In the genomic region with DNA sequence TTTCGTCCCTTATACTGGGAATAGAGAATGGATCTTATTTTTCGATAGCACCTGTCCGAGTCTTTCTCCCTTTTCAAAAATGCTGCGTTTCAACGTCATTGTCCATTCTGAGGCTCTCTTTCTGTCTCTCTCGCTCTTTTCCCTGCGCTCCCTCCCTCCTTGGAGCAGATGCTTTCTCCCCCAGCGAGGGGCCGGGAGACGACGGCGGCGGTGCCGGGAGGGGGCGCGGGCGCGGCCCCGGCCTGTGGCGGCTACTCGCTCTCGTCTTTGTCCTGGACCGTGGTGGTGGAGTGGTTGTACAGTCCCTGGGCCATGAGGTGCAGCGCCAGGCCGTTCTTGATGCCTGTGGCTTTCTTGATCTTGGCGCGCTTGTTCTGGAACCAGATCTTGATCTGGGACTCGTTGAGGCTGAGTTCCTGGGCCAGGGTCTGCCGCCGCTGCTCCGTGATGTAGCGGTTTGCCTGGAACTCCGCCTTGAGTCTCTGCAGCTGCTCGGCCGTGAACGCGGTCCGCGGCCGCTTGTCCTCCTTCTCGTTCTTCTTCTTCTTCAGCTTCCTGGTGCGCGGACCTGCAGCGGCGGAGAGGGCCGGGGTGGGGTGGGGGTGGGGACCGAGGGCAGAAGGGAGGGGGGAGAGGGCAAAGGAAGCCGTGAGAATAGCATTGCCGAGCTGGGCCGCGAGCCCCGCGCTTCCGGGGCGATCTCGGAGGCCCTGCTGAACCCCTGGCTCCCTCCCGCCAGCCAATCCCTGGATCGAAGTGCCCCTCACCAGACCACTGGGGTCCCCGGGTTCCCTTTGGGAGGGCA, we compare ENCODE assay signal across 12 cellular contexts. TPM values are rescaled to one million over a fixed set of nuclear protein-coding genes. Genes with fewer than 3 reads are reported as not detected.
DNase-seq lines count a peak whose midpoint lies in the region; ATAC-seq, FAIRE-seq and TF ChIP-seq lines count a peak whose summit lies in the region.
"Had no signal": no experiment of that assay in that cellular context is flagged by ENCODE, and none has a peak within 500 bp of the region (broad histone marks: within the 10 kb centered on the region; RNA-seq: fewer than 3 reads in every experiment).

No MANE protein-coding gene starts in this region.

- peak overlapping the region; percentile 48 for H3K4me3 Mint-ChIP-seq in activated naive CD8-positive, alpha-beta T cell treated with anti-CD3 and anti-CD28 coated beads, Interleukin-2, amount 10 ng/mL, durations not matched to agents 7 days and 5 days
- H3K4me3 Mint-ChIP-seq in stimulated activated effector memory CD8-positive, alpha-beta T cell treated with anti-CD3 and anti-CD28 coated beads, Interleukin-12 subunit alpha, Interleukin-12 subunit beta, amount 100 ng/mL, for 72 hours, result peak overlapping the region; percentile 69

- TF ChIP-seq EP300 in HepG2 (IDR thresholded peaks at IDR 0.05; ENCODE audit: low read depth in 2 of 2, low read length in 2 of 2) (no peak), HepG2 (CRISPR knock-in tag; IDR thresholded peaks at IDR 0.05; ENCODE audit: borderline replicate concordance) (no peak)

- no peak for TF ChIP-seq CTCF in HepG2 (CRISPR knock-in tag; IDR thresholded peaks at IDR 0.05)

- H3K27me3 ChIP-seq in HepG2 (ENCODE audit: control insufficient read depth in 1 of 2, insufficient read depth in 2 of 2, low read length in 2 of 2) (peaks cover 19 to 70% of the 10 kb centered on the region in 2 experiments), small intestine (ENCODE audit: control insufficient read depth in 2 of 2, insufficient read depth in 2 of 2, low read length in 2 of 2) (peaks cover 19 to 78% of the 10 kb centered on the region in 2 donors)

- no peak overlapping the region for H3K9ac ChIP-seq in HepG2 (ENCODE audit: insufficient read depth, low read depth, low read length)

- no peak overlapping the region for H3K27ac Mint-ChIP-seq in activated naive CD8-positive, alpha-beta T cell treated with anti-CD3 and anti-CD28 coated beads, Interleukin-2, amount 10 ng/mL, durations not matched to agents 7 days and 5 days
- H3K27ac Mint-ChIP-seq in stimulated activated effector memory CD8-positive, alpha-beta T cell treated with anti-CD3 and anti-CD28 coated beads, Interleukin-12 subunit alpha, Interleukin-12 subunit beta, amount 100 ng/mL, for 72 hours, result no peak overlapping the region

- H3K4me1 ChIP-seq in HepG2 (ENCODE audit: insufficient read depth, low read length), result no peaks in the 10 kb centered on the region
- H3K4me1 ChIP-seq in small intestine (ENCODE audit: control insufficient read depth in 2 of 2, insufficient read depth in 1 of 2, low read depth in 1 of 2, low read length in 1 of 2), result peaks cover 0 to 3% of the 10 kb centered on the region in 2 donors

- no peaks in the 10 kb centered on the region for H4K20me1 ChIP-seq in HepG2 (ENCODE audit: insufficient read depth, low read length)

- H3K4me1 Mint-ChIP-seq in activated naive CD8-positive, alpha-beta T cell treated with anti-CD3 and anti-CD28 coated beads, Interleukin-2, amount 10 ng/mL, durations not matched to agents 7 days and 5 days, result peaks cover 4% of the 10 kb centered on the region
- H3K4me1 Mint-ChIP-seq in stimulated activated effector memory CD8-positive, alpha-beta T cell treated with anti-CD3 and anti-CD28 coated beads, Interleukin-12 subunit alpha, Interleukin-12 subunit beta, amount 100 ng/mL, for 72 hours, result peaks cover 13% of the 10 kb centered on the region

- intact Hi-C loops in HepG2 (cut with micrococcal nuclease; ENCODE audit: unreplicated experiment), result no loop called here

- no peaks in the 10 kb centered on the region for H3K79me2 ChIP-seq in HepG2 (ENCODE audit: insufficient read depth, low read length)

- peaks cover 4% of the 10 kb centered on the region for H3K36me3 Mint-ChIP-seq in activated naive CD8-positive, alpha-beta T cell treated with anti-CD3 and anti-CD28 coated beads, Interleukin-2, amount 10 ng/mL, durations not matched to agents 7 days and 5 days
- no peaks in the 10 kb centered on the region for H3K36me3 Mint-ChIP-seq in stimulated activated effector memory CD8-positive, alpha-beta T cell treated with anti-CD3 and anti-CD28 coated beads, Interleukin-12 subunit alpha, Interleukin-12 subunit beta, amount 100 ng/mL, for 72 hours

- H3K9me3 ChIP-seq in HepG2 (ENCODE audit: low read length) (no peaks in the 10 kb centered on the region), small intestine (ENCODE audit: control insufficient read depth, low read depth) (no peaks in the 10 kb centered on the region)

- H3K4me3 ChIP-seq in HepG2 (replicated peaks in 1 of 3; ENCODE audit: insufficient read depth in 1 of 3, low read depth in 2 of 3, low read length in 3 of 3) (no peak overlapping the region), small intestine (ENCODE audit: low read depth in 1 of 2, low read length in 2 of 2) (no peak overlapping the region)
- H3K4me3 ChIP-seq: HAP-1 had no signal

- TF ChIP-seq POLR2A in HepG2 (IDR thresholded peaks at IDR 0.05; ENCODE audit: insufficient read depth in 1 of 2, low read depth in 2 of 2, low read length in 2 of 2), result no peak

- POLR2A ChIA-PET in activated naive CD8-positive, alpha-beta T cell treated with anti-CD3 and anti-CD28 coated beads, Interleukin-2, amount 10 ng/mL, durations not matched to agents 7 days and 5 days (lab: Charles Lee), result no interaction called here
- POLR2A ChIA-PET in HepG2 (lab: Yijun Ruan, JAX), result no interaction called here

- BruUV-seq in HepG2 (replicated peaks; lab: Mats Ljungman, UMichigan), result no TSS peak

- WGBS in HepG2 (ENCODE audit: low lambda C conversion rate), result 35% methylated on average over 53 of the region's 59 CpGs
- 2 to 5% (median 4%) methylated on average over 52 to 59 of the region's 59 CpGs for whole genome bisulfite sequencing in small intestine, 3 donors

- H3K9me3 Mint-ChIP-seq in activated naive CD8-positive, alpha-beta T cell treated with anti-CD3 and anti-CD28 coated beads, Interleukin-2, amount 10 ng/mL, durations not matched to agents 7 days and 5 days, result no peaks in the 10 kb centered on the region
- H3K9me3 Mint-ChIP-seq in stimulated activated effector memory CD8-positive, alpha-beta T cell treated with anti-CD3 and anti-CD28 coated beads, Interleukin-12 subunit alpha, Interleukin-12 subunit beta, amount 100 ng/mL, for 72 hours, result no peaks in the 10 kb centered on the region

- H3K4me2 ChIP-seq in HepG2 (ENCODE audit: low read depth, low read length), result no peak overlapping the region

- FAIRE-seq in HepG2 (lab: Jason Lieb, UNC) (no peak), small intestine (lab: Jason Lieb, UNC) (no peak)
- FAIRE-seq: HTR-8/SVneo had no signal

- in situ Hi-C loops in HepG2 (cut with HindIII; ENCODE audit: extremely low pct_ligation_motif_present, low pct_unique_long_range_greater_than_20kb), result no loop called here

- H3K27ac ChIP-seq in HepG2 (ENCODE audit: extremely low read length, insufficient read depth, low read length) (no peak overlapping the region), small intestine (ENCODE audit: low read depth in 1 of 2, low read length in 1 of 2) (no peak overlapping the region)

- no peak for ATAC-seq in activated naive CD8-positive, alpha-beta T cell treated with anti-CD3 and anti-CD28 coated beads, Interleukin-2, amount 10 ng/mL, durations not matched to agents 7 days and 5 days (ENCODE audit: low read depth)
- no peak for ATAC-seq in HepG2
- no peak for ATAC-seq in stimulated activated effector memory CD8-positive, alpha-beta T cell treated with anti-CD3 and anti-CD28 coated beads, Interleukin-12 subunit alpha, Interleukin-12 subunit beta, amount 100 ng/mL, for 72 hours
- no peak for ATAC-seq in GM21423 (IDR thresholded peaks at IDR 0.05; ENCODE audit: unreplicated experiment)
- ATAC-seq in HG02759 (IDR thresholded peaks at IDR 0.05; ENCODE audit: unreplicated experiment), result no peak

- peaks cover 79% of the 10 kb centered on the region for H3K27me3 Mint-ChIP-seq in activated naive CD8-positive, alpha-beta T cell treated with anti-CD3 and anti-CD28 coated beads, Interleukin-2, amount 10 ng/mL, durations not matched to agents 7 days and 5 days

- no peak overlapping the region for H2AFZ ChIP-seq in HepG2 (ENCODE audit: low read length)

- CTCF ChIA-PET in HepG2 (lab: Yijun Ruan, JAX; ENCODE audit: low intra/inter-chr PET ratio, low total read pairs), result no interaction called here

- DNase-seq in NCI-H82 (lab: John Stamatoyannopoulos, UW), result peak; percentile 50
- DNase-seq in NCI-H82 treated with DMSO at 0.1 percent for 48 hours (lab: John Stamatoyannopoulos, UW; ENCODE audit: unreplicated experiment), result no peak
- DNase-seq in activated naive CD8-positive, alpha-beta T cell treated with anti-CD3 and anti-CD28 coated beads, Interleukin-2, amount 10 ng/mL, durations not matched to agents 7 days and 5 days, result no peak
- DNase-seq in HepG2 (ENCODE audit: low spot score), result no peak
- DNase-seq in stimulated activated effector memory CD8-positive, alpha-beta T cell treated with anti-CD3 and anti-CD28 coated beads, Interleukin-12 subunit alpha, Interleukin-12 subunit beta, amount 100 ng/mL, for 72 hours (ENCODE audit: low spot score in 2 of 2), result no peak
- no peak for DNase-seq in small intestine

- no peaks in the 10 kb centered on the region; a peak in 1 of 5 replicates for H3K36me3 ChIP-seq in HepG2 (replicated peaks in 1 of 2; ENCODE audit: control insufficient read depth in 1 of 2, insufficient read depth in 2 of 2, low read length in 2 of 2)
- no peaks in the 10 kb centered on the region for H3K36me3 ChIP-seq in small intestine (ENCODE audit: control insufficient read depth in 2 of 2, insufficient read depth in 2 of 2, low read length in 2 of 2)
- H3K36me3 ChIP-seq: HAP-1 had no signal

- TF ChIP-seq RAD21 in HepG2 (CRISPR knock-in tag; IDR thresholded peaks at IDR 0.05), result no peak

RNA-seq across cellular contexts. Expression of gene EN1, which starts 4.6 kb away (rescaled TPM):
- total RNA-seq in activated naive CD8-positive, alpha-beta T cell treated with anti-CD3 and anti-CD28 coated beads, Interleukin-2, amount 10 ng/mL, durations not matched to agents 7 days and 5 days, result not detected
- total RNA-seq in HepG2 (2016; rRNA removed; fragmentation: Illumina TruSeq; extraction: Trizol), result not detected in 2 replicates
- not detected in 2 replicates for total RNA-seq in HepG2 (2016; cell fraction: cytosol; rRNA removed; fragmentation: Illumina TruSeq; extraction: Trizol; ENCODE audit: low read depth)
- not detected in 2 replicates for total RNA-seq in HepG2 (2016; cell fraction: insoluble cytoplasmic fraction; rRNA removed; fragmentation: Illumina TruSeq; extraction: Trizol)
- total RNA-seq in HepG2 (2016; cell fraction: membrane; rRNA removed; fragmentation: Illumina TruSeq; extraction: Trizol), result not detected in 2 replicates
- not detected in 2 replicates for total RNA-seq in HepG2 (2016; cell fraction: nucleus; rRNA removed; fragmentation: Illumina TruSeq; extraction: Trizol)
- polyA plus RNA-seq in HepG2 (2011; rRNA removed), result not detected in 2 replicates
- not detected in 2 replicates for polyA plus RNA-seq in HepG2 (2011; cell fraction: cytosol; rRNA removed)
- not detected in 2 replicates for polyA plus RNA-seq in HepG2 (2011; cell fraction: nucleus; rRNA removed)
- polyA plus RNA-seq in HepG2 (2012), result not detected in 2 replicates
- not detected in 2 replicates for polyA plus RNA-seq in HepG2 (2016; cell fraction: cytosol; fragmentation: Illumina TruSeq; extraction: Trizol; ENCODE audit: low read depth)
- polyA plus RNA-seq in HepG2 (2016; cell fraction: insoluble cytoplasmic fraction; fragmentation: Illumina TruSeq; extraction: Trizol; ENCODE audit: low read depth), result not detected in 2 replicates
- not detected in 2 replicates for polyA plus RNA-seq in HepG2 (2016; cell fraction: membrane; fragmentation: Illumina TruSeq; extraction: Trizol; ENCODE audit: low read depth)
- not detected in 2 replicates for polyA plus RNA-seq in HepG2 (2016; cell fraction: nucleus; fragmentation: Illumina TruSeq; extraction: Trizol; ENCODE audit: insufficient read depth, low read depth)
- not detected in 2 replicates for polyA minus RNA-seq in HepG2 (2011; rRNA and poly(A)+ RNA removed; ENCODE audit: low replicate concordance)
- polyA minus RNA-seq in HepG2 (2011; cell fraction: cytosol; rRNA and poly(A)+ RNA removed), result not detected in 2 replicates
- not detected in 2 replicates for polyA minus RNA-seq in HepG2 (2011; cell fraction: nucleus; rRNA and poly(A)+ RNA removed)
- not detected for polyA plus RNA-seq in small intestine
- total RNA-seq: lung microvascular endothelial cell; T-helper 1 cell treated with Interleukin-12 subunit alpha and Interleukin-12 subunit beta and Interleukin-4 antibody, amounts not matched to agents 30 ng/mL and 1 ng/mL, for 36 hours had no signal
